14 cellular contexts compared by ENCODE assay signal in genomic region chr3:155908086-155908485, GRCh38. TPM values are rescaled to one million over a fixed set of nuclear protein-coding genes. Genes with fewer than 3 reads are reported as not detected.
DNase-seq lines count a peak whose midpoint lies in the region; ATAC-seq and TF ChIP-seq lines count a peak whose summit lies in the region.
"Had no signal": no experiment of that assay in that cellular context is flagged by ENCODE, and none has a peak within 500 bp of the region (broad histone marks: within the 10 kb centered on the region; RNA-seq: fewer than 3 reads in every experiment).

No MANE protein-coding gene starts in this region.

- no peaks in the 10 kb centered on the region for H3K27me3 Mint-ChIP-seq in activated CD4-positive, alpha-beta T cell treated with anti-CD3 and anti-CD28 coated beads, Interleukin-2, amount 10 ng/mL, durations not matched to agents 7 days and 5 days
- H3K27me3 Mint-ChIP-seq in activated naive CD8-positive, alpha-beta T cell treated with anti-CD3 and anti-CD28 coated beads for 36 hours: no peaks in the 10 kb centered on the region
- H3K27me3 Mint-ChIP-seq in nephron progenitor cell (ENCODE audit: low read depth, poor library complexity): no peaks in the 10 kb centered on the region

- no peak for TF ChIP-seq CTCF in nephron progenitor cell (IDR thresholded peaks at IDR 0.05)
- TF ChIP-seq CTCF in tibial nerve (IDR thresholded peaks at IDR 0.05): no peak

- no peak overlapping the region for H3K27ac ChIP-seq in tibial nerve
- H3K27ac ChIP-seq: brain microvascular endothelial cell, lower lobe of right lung, SK-N-MC had no signal

- no peak for ATAC-seq in GM18868 (IDR thresholded peaks at IDR 0.05; ENCODE audit: unreplicated experiment)
- ATAC-seq: lower lobe of right lung had no signal

- peak; percentile 32 for DNase-seq in activated CD4-positive, alpha-beta T cell treated with anti-CD3 and anti-CD28 coated beads, Interleukin-2, amount 10 ng/mL, durations not matched to agents 7 days and 5 days
- no peak for DNase-seq in activated CD4-positive, alpha-beta T cell treated with anti-CD3 and anti-CD28 coated beads, Interleukin-2, amount 50 U/mL, for 48 hours
- DNase-seq in Kasumi-1 (lab: John Stamatoyannopoulos, UW) (peak; percentile 5 to 58), nephron progenitor cell (no peak), tibial nerve (ENCODE audit: low spot score in 2 of 2) (no peak), NCI-H1694 treated with DMSO at 0.1 percent for 48 hours (lab: John Stamatoyannopoulos, UW) (no peak)
- no peak for DNase-seq in activated naive CD8-positive, alpha-beta T cell treated with anti-CD3 and anti-CD28 coated beads for 36 hours
- DNase-seq: brain microvascular endothelial cell; effector CD4-positive, alpha-beta T cell; lower lobe of right lung; NCI-H1105 treated with DMSO at 0.1 percent for 48 hours; stimulated activated CD4-positive, alpha-beta T cell treated with anti-CD3 and anti-CD28 coated beads, Interleukin-4, amount 100 ng/mL, for 4 hours had no signal

- peaks cover 0 to 8% (median 4%) of the 10 kb centered on the region in 4 donors for H3K4me1 ChIP-seq in tibial nerve
- H3K4me1 ChIP-seq: lower lobe of right lung had no signal

- no peaks in the 10 kb centered on the region for H3K27me3 ChIP-seq in tibial nerve
- H3K27me3 ChIP-seq: brain microvascular endothelial cell had no signal

- H3K4me3 ChIP-seq in tibial nerve: no peak overlapping the region
- H3K4me3 ChIP-seq: lower lobe of right lung, SK-N-MC had no signal

- CTCF ChIA-PET in activated CD4-positive, alpha-beta T cell treated with anti-CD3 and anti-CD28 coated beads, Interleukin-2, amount 10 ng/mL, durations not matched to agents 7 days and 5 days (lab: Charles Lee): interaction anchor here (1.1 to 1.5 kb wide), 3 partner anchors 12 to 102 kb away, joined by 3 to 4 read pairs (median 3); partner anchors contain the start of gene C3orf33

- peaks cover 0 to 86% (median 0%) of the 10 kb centered on the region in 3 donors for H3K36me3 ChIP-seq in tibial nerve

- TF ChIP-seq EP300 in tibial nerve (IDR thresholded peaks at IDR 0.05): no peak

- 74 to 86% methylated on average over 4 of the region's 4 CpGs for WGBS in tibial nerve, 2 donors

- peak overlapping the region; percentile 12 for H3K4me3 Mint-ChIP-seq in activated CD4-positive, alpha-beta T cell treated with anti-CD3 and anti-CD28 coated beads, Interleukin-2, amount 10 ng/mL, durations not matched to agents 7 days and 5 days
- no peak overlapping the region for H3K4me3 Mint-ChIP-seq in activated naive CD8-positive, alpha-beta T cell treated with anti-CD3 and anti-CD28 coated beads for 36 hours
- H3K4me3 Mint-ChIP-seq in nephron progenitor cell: no peak overlapping the region

- peaks cover 8% of the 10 kb centered on the region for H3K9me3 Mint-ChIP-seq in activated CD4-positive, alpha-beta T cell treated with anti-CD3 and anti-CD28 coated beads, Interleukin-2, amount 10 ng/mL, durations not matched to agents 7 days and 5 days
- H3K9me3 Mint-ChIP-seq in activated naive CD8-positive, alpha-beta T cell treated with anti-CD3 and anti-CD28 coated beads for 36 hours: no peaks in the 10 kb centered on the region
- no peaks in the 10 kb centered on the region for H3K9me3 Mint-ChIP-seq in nephron progenitor cell

- no peaks in the 10 kb centered on the region for H3K9me3 ChIP-seq in tibial nerve
- H3K9me3 ChIP-seq: lower lobe of right lung had no signal

- no peak for TF ChIP-seq POLR2A in tibial nerve (IDR thresholded peaks at IDR 0.05)

- H3K4me1 Mint-ChIP-seq in activated CD4-positive, alpha-beta T cell treated with anti-CD3 and anti-CD28 coated beads, Interleukin-2, amount 10 ng/mL, durations not matched to agents 7 days and 5 days: peaks cover 18% of the 10 kb centered on the region
- peaks cover 4% of the 10 kb centered on the region for H3K4me1 Mint-ChIP-seq in activated naive CD8-positive, alpha-beta T cell treated with anti-CD3 and anti-CD28 coated beads for 36 hours
- no peaks in the 10 kb centered on the region for H3K4me1 Mint-ChIP-seq in nephron progenitor cell

- POLR2A ChIA-PET in activated CD4-positive, alpha-beta T cell treated with anti-CD3 and anti-CD28 coated beads, Interleukin-2, amount 10 ng/mL, durations not matched to agents 7 days and 5 days (lab: Charles Lee): no interaction called here

- peaks cover 61% of the 10 kb centered on the region for H3K36me3 Mint-ChIP-seq in activated CD4-positive, alpha-beta T cell treated with anti-CD3 and anti-CD28 coated beads, Interleukin-2, amount 10 ng/mL, durations not matched to agents 7 days and 5 days (ENCODE audit: low read depth)
- peaks cover 36% of the 10 kb centered on the region for H3K36me3 Mint-ChIP-seq in activated naive CD8-positive, alpha-beta T cell treated with anti-CD3 and anti-CD28 coated beads for 36 hours
- H3K36me3 Mint-ChIP-seq in nephron progenitor cell (ENCODE audit: low read depth): peaks cover 79% of the 10 kb centered on the region

- peak overlapping the region; percentile 88 for H3K27ac Mint-ChIP-seq in activated CD4-positive, alpha-beta T cell treated with anti-CD3 and anti-CD28 coated beads, Interleukin-2, amount 10 ng/mL, durations not matched to agents 7 days and 5 days
- peak overlapping the region; percentile 8 for H3K27ac Mint-ChIP-seq in activated naive CD8-positive, alpha-beta T cell treated with anti-CD3 and anti-CD28 coated beads for 36 hours
- peak overlapping the region; percentile 6 for H3K27ac Mint-ChIP-seq in nephron progenitor cell

RNA-seq across cellular contexts. Expression of gene GMPS, which starts 37.6 kb away (rescaled TPM):
- 10 to 100 TPM; 92.1 to 99.2 TPM for total RNA-seq in activated CD4-positive, alpha-beta T cell treated with anti-CD3 and anti-CD28 coated beads, Interleukin-2, amount 10 ng/mL, durations not matched to agents 7 days and 5 days
- 100 to 1,000 TPM; 157 TPM for total RNA-seq in activated naive CD8-positive, alpha-beta T cell treated with anti-CD3 and anti-CD28 coated beads for 36 hours
- total RNA-seq in tibial nerve: 10 to 100 TPM; 21.8 to 42.2 (median 32.8) TPM

RNA-seq across cellular contexts. Expression of gene SLC33A1, which starts 53.9 kb away (rescaled TPM):
- total RNA-seq in activated CD4-positive, alpha-beta T cell treated with anti-CD3 and anti-CD28 coated beads, Interleukin-2, amount 10 ng/mL, durations not matched to agents 7 days and 5 days: 10 to 100 TPM; 26.7 to 27.9 TPM
- 10 to 100 TPM; 16.3 to 17.2 TPM for total RNA-seq in activated naive CD8-positive, alpha-beta T cell treated with anti-CD3 and anti-CD28 coated beads for 36 hours
- total RNA-seq in tibial nerve: 10 to 100 TPM; 26.4 to 30.6 (median 29.6) TPM

Comparison
In these comparisons a context has a peak if more than half of its experiments do, and no peak if none do; other contexts are left out.
1. DNase-seq: peak in activated CD4-positive, alpha-beta T cell treated with anti-CD3 and anti-CD28 coated beads, Interleukin-2, amount 10 ng/mL, durations not matched to agents 7 days and 5 days (single experiment) and Kasumi-1 (2 of 2); none in activated CD4-positive, alpha-beta T cell treated with anti-CD3 and anti-CD28 coated beads, Interleukin-2, amount 50 U/mL, for 48 hours (0 of 2), activated naive CD8-positive, alpha-beta T cell treated with anti-CD3 and anti-CD28 coated beads for 36 hours (single experiment), nephron progenitor cell (single experiment), tibial nerve (0 of 2) and NCI-H1694 treated with DMSO at 0.1 percent for 48 hours (single experiment).
2. H3K27ac Mint-ChIP-seq: peak in every context shown above with its lines; median percentile 88 in activated CD4-positive, alpha-beta T cell treated with anti-CD3 and anti-CD28 coated beads, Interleukin-2, amount 10 ng/mL, durations not matched to agents 7 days and 5 days; 8 in activated naive CD8-positive, alpha-beta T cell treated with anti-CD3 and anti-CD28 coated beads for 36 hours; 6 in nephron progenitor cell.